10 cellular contexts compared by ENCODE assay signal in genomic region chr2:134372611-134373131, GRCh38.
DNase-seq lines count a peak whose midpoint lies in the region; ATAC-seq, FAIRE-seq and TF ChIP-seq lines count a peak whose summit lies in the region.
"Had no signal": no experiment of that assay in that cellular context is flagged by ENCODE, and none has a peak within 500 bp of the region (broad histone marks: within the 10 kb centered on the region; RNA-seq: fewer than 3 reads in every experiment).

No MANE protein-coding gene starts in this region.

- in situ Hi-C loops in K562 (cut with MboI): no loop called here

- no peak for TF ChIP-seq EP300 in K562 (IDR thresholded peaks at IDR 0.05; ENCODE audit: low read length)

- H3K79me2 ChIP-seq in K562 (ENCODE audit: control insufficient read depth, insufficient read depth, low read length): no peaks in the 10 kb centered on the region

- H3K9me1 ChIP-seq in K562 (ENCODE audit: control insufficient read depth, insufficient read depth, low read length): no peaks in the 10 kb centered on the region

- BruUV-seq in K562 (replicated peaks; lab: Mats Ljungman, UMichigan): no TSS peak

- no peak overlapping the region for H3K9ac ChIP-seq in K562 (ENCODE audit: insufficient read depth in 1 of 2, low read depth in 2 of 2, low read length in 2 of 2)

- peaks cover 2% of the 10 kb centered on the region for H3K9me3 Mint-ChIP-seq in glutamatergic neuron (ENCODE audit: unreplicated experiment)
- H3K9me3 Mint-ChIP-seq: activated naive CD8-positive, alpha-beta T cell treated with anti-CD3 and anti-CD28 coated beads, Interleukin-2, amount 10 ng/mL, durations not matched to agents 7 days and 5 days had no signal

- TF ChIP-seq CTCF in K562 (IDR thresholded peaks at IDR 0.05 in 2 of 3, conservative IDR thresholded peaks at IDR 0.05 in 1 of 3; ENCODE audit: insufficient read depth in 2 of 3, low read depth in 1 of 3, low read length in 3 of 3): no peak
- no peak for TF ChIP-seq CTCF in thyroid gland (IDR thresholded peaks at IDR 0.05)
- no peak for TF ChIP-seq CTCF in glutamatergic neuron (IDR thresholded peaks at IDR 0.05; ENCODE audit: partially characterized antibody, unreplicated experiment)

- TF ChIP-seq RAD21 in K562 (CRISPR knock-in tag; conservative IDR thresholded peaks at IDR 0.05 in 1 of 2, IDR thresholded peaks at IDR 0.05 in 1 of 2): no peak

- no peak overlapping the region for H3K4me3 Mint-ChIP-seq in glutamatergic neuron (ENCODE audit: unreplicated experiment)
- H3K4me3 Mint-ChIP-seq: activated naive CD8-positive, alpha-beta T cell treated with anti-CD3 and anti-CD28 coated beads, Interleukin-2, amount 10 ng/mL, durations not matched to agents 7 days and 5 days had no signal

- H3K27me3 ChIP-seq in K562 (ENCODE audit: control insufficient read depth in 2 of 2, insufficient read depth in 2 of 2, low read length in 2 of 2) (no peaks in the 10 kb centered on the region), thyroid gland (no peaks in the 10 kb centered on the region)

- no peak overlapping the region for H3K27ac Mint-ChIP-seq in glutamatergic neuron (ENCODE audit: unreplicated experiment)
- H3K27ac Mint-ChIP-seq: activated naive CD8-positive, alpha-beta T cell treated with anti-CD3 and anti-CD28 coated beads, Interleukin-2, amount 10 ng/mL, durations not matched to agents 7 days and 5 days had no signal

- no peaks in the 10 kb centered on the region for H3K4me1 ChIP-seq in K562 (replicated peaks in 1 of 2; ENCODE audit: control insufficient read depth in 2 of 2, insufficient read depth in 2 of 2, low read length in 2 of 2)
- H3K4me1 ChIP-seq in thyroid gland: peaks cover 5 to 9% of the 10 kb centered on the region in 2 donors

- H3K36me3 Mint-ChIP-seq in glutamatergic neuron (ENCODE audit: unreplicated experiment): no peaks in the 10 kb centered on the region

- CTCF ChIA-PET in K562 (lab: Yijun Ruan, JAX; ENCODE audit: low intra/inter-chr PET ratio): no interaction called here

- intact Hi-C loops in K562 (cut with micrococcal nuclease): no loop called here
- intact Hi-C loops in thyroid gland (cut with DNase I): no loop called here

- no peak overlapping the region for H3K4me2 ChIP-seq in K562 (ENCODE audit: insufficient read depth, low read length)

- H3K27me3 Mint-ChIP-seq in glutamatergic neuron (ENCODE audit: unreplicated experiment): peaks cover 8% of the 10 kb centered on the region
- H3K27me3 Mint-ChIP-seq: activated naive CD8-positive, alpha-beta T cell treated with anti-CD3 and anti-CD28 coated beads, Interleukin-2, amount 10 ng/mL, durations not matched to agents 7 days and 5 days had no signal

- no peaks in the 10 kb centered on the region for H4K20me1 ChIP-seq in K562 (replicated peaks; ENCODE audit: control insufficient read depth, insufficient read depth, low read length)

- TF ChIP-seq POLR2A in K562 (conservative IDR thresholded peaks at IDR 0.05): no peak
- TF ChIP-seq POLR2A in thyroid gland (IDR thresholded peaks at IDR 0.05): no peak

- no peak overlapping the region for H3K27ac ChIP-seq in K562 (ENCODE audit: extremely low read depth, low read depth, low read length)
- no peak overlapping the region for H3K27ac ChIP-seq in thyroid gland

- no peak for FAIRE-seq in K562 (lab: Jason Lieb, UNC)
- FAIRE-seq: TTC549 had no signal

- peaks cover 5% of the 10 kb centered on the region for H3K4me1 Mint-ChIP-seq in glutamatergic neuron (ENCODE audit: low read depth, unreplicated experiment)

- no peaks in the 10 kb centered on the region for H3K9me3 ChIP-seq in K562 (replicated peaks; ENCODE audit: control insufficient read depth, insufficient read depth, low read depth, low read length)
- H3K9me3 ChIP-seq in thyroid gland: no peaks in the 10 kb centered on the region

- POLR2A ChIA-PET in K562 (lab: Yijun Ruan, JAX): no interaction called here

- DNase-seq in M059J (ENCODE audit: low read depth) (peak; percentile 92), K562 (ENCODE audit: extremely low read depth in 1 of 4, low spot score in 3 of 4) (no peak), iris pigment epithelial cell (ENCODE audit: low read depth) (peak; percentile 87), thyroid gland (peak; percentile 21 to 22), glutamatergic neuron (no peak)
- no peak for DNase-seq in activated CD8-positive, alpha-beta memory T cell treated with anti-CD3 and anti-CD28 coated beads, Interleukin-2, amount 50 U/mL, for 48 hours
- DNase-seq: activated naive CD8-positive, alpha-beta T cell treated with anti-CD3 and anti-CD28 coated beads, Interleukin-2, amount 10 ng/mL, durations not matched to agents 7 days and 5 days; stimulated activated CD4-positive, alpha-beta T cell treated with anti-CD3 and anti-CD28 coated beads, Interleukin-1b, Interleukin-23, amount 100 ng/mL, for 48 hours had no signal

- WGBS in K562 (ENCODE audit: insufficient coverage, low coverage, missing lambda C conversion rate): 73% methylated on average over 6 of the region's 7 CpGs
- 68 to 70% methylated on average over 7 of the region's 7 CpGs for WGBS in thyroid gland, 2 donors

- ATAC-seq in K562: no peak
- no peak for ATAC-seq in GM19455 (IDR thresholded peaks at IDR 0.05; ENCODE audit: unreplicated experiment)

- no peak overlapping the region for H3K4me3 ChIP-seq in K562
- no peak overlapping the region for H3K4me3 ChIP-seq in thyroid gland (replicated peaks in 1 of 3)

- no peak overlapping the region for H2AFZ ChIP-seq in K562 (ENCODE audit: low read depth, low read length)

- H3K36me3 ChIP-seq in K562 (ENCODE audit: control insufficient read depth, insufficient read depth, low read length) (no peaks in the 10 kb centered on the region), thyroid gland (no peaks in the 10 kb centered on the region)

TF ChIP-seq in K562, 482 proteins besides CTCF, POLR2A, EP300 and RAD21:
- TF ChIP-seq EGR1 (conservative IDR thresholded peaks at IDR 0.05) (peak; percentile 23; the same call in 1 of the 2 replicates), NCOA1 (IDR thresholded peaks at IDR 0.05; ENCODE audit: low read depth) (no peak)

Comparison
In these comparisons a context has a peak if more than half of its experiments do, and no peak if none do; other contexts are left out.
1. DNase-seq: peak in M059J (single experiment), iris pigment epithelial cell (single experiment) and thyroid gland (2 of 2); none in K562 (0 of 4), activated CD8-positive, alpha-beta memory T cell treated with anti-CD3 and anti-CD28 coated beads, Interleukin-2, amount 50 U/mL, for 48 hours (single experiment) and glutamatergic neuron (single experiment).